16 cellular contexts compared by ENCODE assay signal in genomic region chr5:17070646-17071045, GRCh38.
"Had no signal": no experiment of that assay in that cellular context is flagged by ENCODE, and none has a peak within 500 bp of the region (broad histone marks: within the 10 kb centered on the region; RNA-seq: fewer than 3 reads in every experiment).

No MANE protein-coding gene starts in this region.

- H3K27ac ChIP-seq: ascending aorta, breast epithelium, prostate gland, right lobe of liver, testis, upper lobe of right lung had no signal

- H3K4me1 ChIP-seq: ascending aorta, breast epithelium, prostate gland, right lobe of liver had no signal

- H3K36me3 ChIP-seq: ascending aorta, breast epithelium, prostate gland, right lobe of liver, upper lobe of right lung had no signal

- H3K4me3 ChIP-seq: ascending aorta, breast epithelium, prostate gland, right lobe of liver, smooth muscle cell, testis, upper lobe of right lung had no signal

- H3K9me3 ChIP-seq: ascending aorta, breast epithelium, prostate gland, right lobe of liver, testis, upper lobe of right lung had no signal

- ATAC-seq: activated naive CD8-positive, alpha-beta T cell treated with anti-CD3 and anti-CD28 coated beads, Interleukin-2, amount 50 U/mL, for 24 hours; activated T-helper 17 cell treated with anti-CD3 and anti-CD28 coated beads, Interleukin-2, amount 50 U/mL, for 72 hours; upper lobe of right lung had no signal

- DNase-seq: activated CD4-positive, alpha-beta T cell treated with anti-CD3 and anti-CD28 coated beads for 1 hour; activated CD4-positive, alpha-beta T cell treated with anti-CD3 and anti-CD28 coated beads, Interleukin-2, amount 50 U/mL, for 48 hours; activated naive CD4-positive, alpha-beta T cell treated with Interleukin-2 at 50 U/mL for 16 hours; activated naive CD8-positive, alpha-beta T cell treated with anti-CD3 and anti-CD28 coated beads, Interleukin-2, amount 50 U/mL, for 24 hours; endodermal cell; erythroblast; hypothalamus; kidney; right lobe of liver; upper lobe of right lung had no signal

- H3K4me2 ChIP-seq: smooth muscle cell had no signal

- FAIRE-seq: kidney had no signal

- H3K27me3 ChIP-seq: ascending aorta, breast epithelium, right lobe of liver, testis, upper lobe of right lung had no signal
